14 cellular contexts compared by ENCODE assay signal in genomic region chr15:85406916-85407315, GRCh38. TPM values are rescaled to one million over a fixed set of nuclear protein-coding genes. Genes with fewer than 3 reads are reported as not detected.
DNase-seq lines count a peak whose midpoint lies in the region; ATAC-seq and TF ChIP-seq lines count a peak whose summit lies in the region.
"Had no signal": no experiment of that assay in that cellular context is flagged by ENCODE, and none has a peak within 500 bp of the region (broad histone marks: within the 10 kb centered on the region; RNA-seq: fewer than 3 reads in every experiment).

No MANE protein-coding gene starts in this region.

- H3K27me3 ChIP-seq in heart right ventricle (no peaks in the 10 kb centered on the region), right atrium auricular region (no peaks in the 10 kb centered on the region), SJSA1 (replicated peaks) (no peaks in the 10 kb centered on the region)
- H3K27me3 ChIP-seq: foreskin keratinocyte, pancreas had no signal

- ATAC-seq in heart right ventricle (peak in 1 of 8 donors; percentile 6), HG03460 (IDR thresholded peaks at IDR 0.05; ENCODE audit: unreplicated experiment) (no peak)
- ATAC-seq in stimulated activated naive B cell treated with anti-CD40 and anti-IgM and Interleukin-4, amounts not matched to agents 10 μg/mL and 1 μg/mL and 100 μg/mL, for 72 hours (replicated peaks): no peak
- ATAC-seq: left colon had no signal

- H3K36me3 ChIP-seq in heart right ventricle (no peaks in the 10 kb centered on the region), right atrium auricular region (no peaks in the 10 kb centered on the region), SJSA1 (no peaks in the 10 kb centered on the region; the same call in 1 of the 2 replicates)
- H3K36me3 ChIP-seq: pancreas had no signal

- WGBS in heart right ventricle, 2 donors: 55 to 66% methylated on average over 4 of the region's 4 CpGs

- peaks cover 17 to 90% (median 74%) of the 10 kb centered on the region in 9 donors for H3K4me1 ChIP-seq in heart right ventricle
- H3K4me1 ChIP-seq in right atrium auricular region: peaks cover 0 to 72% of the 10 kb centered on the region in 2 donors
- H3K4me1 ChIP-seq in SJSA1 (replicated peaks): peaks cover 72% of the 10 kb centered on the region

- no peaks in the 10 kb centered on the region for H3K9me3 ChIP-seq in heart right ventricle
- H3K9me3 ChIP-seq in right atrium auricular region: no peaks in the 10 kb centered on the region
- H3K9me3 ChIP-seq in SJSA1 (replicated peaks): no peaks in the 10 kb centered on the region
- H3K9me3 ChIP-seq: pancreas had no signal

- no peaks in the 10 kb centered on the region for H3K27me3 Mint-ChIP-seq in stimulated activated naive B cell treated with anti-CD40 and anti-IgM and Interleukin-4, amounts not matched to agents 10 μg/mL and 1 μg/mL and 100 μg/mL, for 72 hours

- DNase-seq in heart right ventricle (no peak), right atrium auricular region (ENCODE audit: low spot score) (no peak), SJSA1 (ENCODE audit: low read depth in 1 of 2, low spot score in 2 of 2) (peak in 1 of 2 experiments; percentile 44), choroid plexus epithelial cell (ENCODE audit: low read depth) (peak; percentile 61), NCI-H1417 (lab: John Stamatoyannopoulos, UW) (no peak), GF-D8 (lab: John Stamatoyannopoulos, UW) (no peak)
- no peak for DNase-seq in stimulated activated naive B cell treated with anti-CD40 and anti-IgM and Interleukin-4, amounts not matched to agents 10 μg/mL and 1 μg/mL and 100 μg/mL, for 72 hours
- DNase-seq: foreskin keratinocyte, left colon, NCI-H510A treated with DMSO at 0.1 percent for 48 hours, pancreas, SW 1271 had no signal

- intact Hi-C loops in heart right ventricle (cut with DNase I): no loop called here

- H3K27ac ChIP-seq in heart right ventricle (peak overlapping the region in 7 of 10 donors; percentile 4 to 70 (median 39)), right atrium auricular region (peak overlapping the region in 1 of 2 donors; percentile 57), SJSA1 (peak overlapping the region; percentile 63)
- H3K27ac ChIP-seq: C4-2B had no signal

- H3K4me3 Mint-ChIP-seq in stimulated activated naive B cell treated with anti-CD40 and anti-IgM and Interleukin-4, amounts not matched to agents 10 μg/mL and 1 μg/mL and 100 μg/mL, for 72 hours: peak overlapping the region; percentile 46 to 64

- TF ChIP-seq CTCF in heart right ventricle (IDR thresholded peaks at IDR 0.05) (no peak), right atrium auricular region (IDR thresholded peaks at IDR 0.05) (no peak), choroid plexus epithelial cell (conservative IDR thresholded peaks at IDR 0.05; ENCODE audit: low read depth, low read length) (no peak)

- H3K36me3 Mint-ChIP-seq in stimulated activated naive B cell treated with anti-CD40 and anti-IgM and Interleukin-4, amounts not matched to agents 10 μg/mL and 1 μg/mL and 100 μg/mL, for 72 hours: peaks cover 7 to 17% of the 10 kb centered on the region in 2 donors

- peak overlapping the region; percentile 95 for H3K27ac Mint-ChIP-seq in stimulated activated naive B cell treated with anti-CD40 and anti-IgM and Interleukin-4, amounts not matched to agents 10 μg/mL and 1 μg/mL and 100 μg/mL, for 72 hours

- H3K4me3 ChIP-seq in heart right ventricle (no peak overlapping the region), right atrium auricular region (no peak overlapping the region), SJSA1 (no peak overlapping the region), choroid plexus epithelial cell (ENCODE audit: low read depth, low read length) (no peak overlapping the region)
- H3K4me3 ChIP-seq: pancreas had no signal

- no peaks in the 10 kb centered on the region for H3K9me3 Mint-ChIP-seq in stimulated activated naive B cell treated with anti-CD40 and anti-IgM and Interleukin-4, amounts not matched to agents 10 μg/mL and 1 μg/mL and 100 μg/mL, for 72 hours

- peaks cover 54 to 85% of the 10 kb centered on the region in 2 donors for H3K4me1 Mint-ChIP-seq in stimulated activated naive B cell treated with anti-CD40 and anti-IgM and Interleukin-4, amounts not matched to agents 10 μg/mL and 1 μg/mL and 100 μg/mL, for 72 hours

RNA-seq across cellular contexts. Expression of gene AKAP13, which starts 26.5 kb away (rescaled TPM):
- total RNA-seq in heart right ventricle (100 to 1,000 TPM; 325 to 645 (median 537) TPM), right atrium auricular region (100 to 1,000 TPM; 293 to 339 TPM)
- polyA plus RNA-seq in heart right ventricle: 100 to 1,000 TPM in 1 of 2 donors, 10 to 100 TPM in 1; 89.3 to 143 TPM
- 65.4 and 79.3 TPM in 2 replicates for total RNA-seq in SJSA1 (2014; rRNA removed; shearing (Covaris generic))
